In genomic region chr2:64137567-64137966, GRCh38 we compare ENCODE assay signal across 13 cellular contexts. TPM values are rescaled to one million over a fixed set of nuclear protein-coding genes. Genes with fewer than 3 reads are reported as not detected.
A peak's percentile ranks its signal among the peaks of the same experiment; 100 is the strongest.
DNase-seq lines count a peak whose midpoint lies in the region; ATAC-seq and TF ChIP-seq lines count a peak whose summit lies in the region.
"Had no signal": no experiment of that assay in that cellular context is flagged by ENCODE, and none has a peak within 500 bp of the region (broad histone marks: within the 10 kb centered on the region; RNA-seq: fewer than 3 reads in every experiment).

No MANE protein-coding gene starts in this region.

- TF ChIP-seq CTCF in mammary epithelial cell (conservative IDR thresholded peaks at IDR 0.05 in 1 of 2, IDR thresholded peaks at IDR 0.05 in 1 of 2; ENCODE audit: extremely low read depth in 1 of 2, insufficient read depth in 1 of 2, low read depth in 1 of 2, low read length in 2 of 2) = no peak

- 25% methylated on average over 3 of the region's 3 CpGs for WGBS in mammary epithelial cell (ENCODE audit: low coverage, missing lambda C conversion rate)

- H2AFZ ChIP-seq in mammary epithelial cell (ENCODE audit: low read depth, low read length) = no peak overlapping the region
- H2AFZ ChIP-seq: GM23338 had no signal

- CTCF ChIA-PET in mammary epithelial cell (lab: Charles Lee; ENCODE audit: low non-redundant PET) = interaction anchor here (0.6 kb wide), 1 partner anchor 138 kb away, joined by 3 read pairs; no protein-coding TSS in a partner anchor

- no peaks in the 10 kb centered on the region for H3K27me3 ChIP-seq in mammary epithelial cell (ENCODE audit: insufficient read depth, low read length)
- H3K27me3 ChIP-seq in subcutaneous abdominal adipose tissue (ENCODE audit: control insufficient read depth in 5 of 5, insufficient read depth in 4 of 5, low read length in 5 of 5) = no peaks in the 10 kb centered on the region

- no peaks in the 10 kb centered on the region for H4K20me1 ChIP-seq in mammary epithelial cell (ENCODE audit: insufficient read depth, low read length)

- ATAC-seq in HG03196 (IDR thresholded peaks at IDR 0.05; ENCODE audit: unreplicated experiment) = no peak
- ATAC-seq: PC-3 had no signal

- dilution Hi-C loops in mammary epithelial cell (cut with HindIII; ENCODE audit: low sequenced_read_pairs) = no loop called here

- H3K36me3 ChIP-seq in mammary epithelial cell (ENCODE audit: insufficient read depth, low read length) (no peaks in the 10 kb centered on the region), subcutaneous abdominal adipose tissue (ENCODE audit: control insufficient read depth in 5 of 5, insufficient read depth in 5 of 5, low read length in 5 of 5) (peaks cover 0 to 3% (median 0%) of the 10 kb centered on the region in 5 donors)

- in situ Hi-C loops in mammary epithelial cell (cut with MboI; ENCODE audit: low sequenced_read_pairs in 2 of 2) = no loop called here

- H3K4me2 ChIP-seq in mammary epithelial cell (ENCODE audit: insufficient read depth, low read depth, low read length) = no peak overlapping the region
- H3K4me2 ChIP-seq: GM23338 had no signal

- H3K9me3 ChIP-seq in mammary epithelial cell (replicated peaks; ENCODE audit: insufficient read depth, low read length) = no peaks in the 10 kb centered on the region
- no peaks in the 10 kb centered on the region for H3K9me3 ChIP-seq in subcutaneous abdominal adipose tissue (ENCODE audit: control insufficient read depth in 5 of 5, low read length in 5 of 5)

- DNase-seq in SIG-M5 treated with dmso at 0.1 percent for 504 hours (lab: John Stamatoyannopoulos, UW; ENCODE audit: unreplicated experiment) = peak; percentile 68
- no peak for DNase-seq in SIG-M5 (lab: John Stamatoyannopoulos, UW)
- DNase-seq in NOMO-1 treated with dmso at 0.1 percent for 144 hours (lab: John Stamatoyannopoulos, UW; ENCODE audit: unreplicated experiment) = peak; percentile 9
- DNase-seq in mammary epithelial cell = no peak
- no peak for DNase-seq in islet precursor cell
- DNase-seq in stimulated activated CD4-positive, alpha-beta T cell treated with anti-CD3 and anti-CD28 coated beads, Interleukin-4, amount 100 ng/mL, for 4 hours = no peak
- DNase-seq: DMS153, NCI-H2171, PC-3 had no signal

- peaks cover 93% of the 10 kb centered on the region for H3K79me2 ChIP-seq in mammary epithelial cell (ENCODE audit: insufficient read depth, low read length)

- peak overlapping the region; percentile 37 for H3K27ac ChIP-seq in mammary epithelial cell (ENCODE audit: insufficient read depth, low read depth, low read length)
- H3K27ac ChIP-seq in subcutaneous abdominal adipose tissue (ENCODE audit: low read depth, low read length) = peak overlapping the region; percentile 15
- H3K27ac ChIP-seq: 22Rv1 had no signal

- H3K9ac ChIP-seq in mammary epithelial cell (ENCODE audit: insufficient read depth, low read length) = no peak overlapping the region
- no peak overlapping the region for H3K9ac ChIP-seq in subcutaneous abdominal adipose tissue (ENCODE audit: low read length in 5 of 5)

- H3K4me1 ChIP-seq in mammary epithelial cell (ENCODE audit: insufficient read depth, low read length) (peaks cover 50% of the 10 kb centered on the region), subcutaneous abdominal adipose tissue (ENCODE audit: control insufficient read depth in 5 of 5, insufficient read depth in 5 of 5, low read length in 5 of 5) (peaks cover 2 to 40% (median 32%) of the 10 kb centered on the region in 5 donors)

- H3K4me3 ChIP-seq in mammary epithelial cell (replicated peaks in 1 of 3; ENCODE audit: insufficient read depth in 1 of 3, low read depth in 2 of 3, low read length in 3 of 3) = no peak overlapping the region
- no peak overlapping the region for H3K4me3 ChIP-seq in subcutaneous abdominal adipose tissue (ENCODE audit: low read depth in 1 of 5, low read length in 5 of 5)
- H3K4me3 ChIP-seq: GM23338 had no signal

- no TSS peak for BruUV-seq in mammary epithelial cell (replicated peaks; lab: Mats Ljungman, UMichigan)

- intact Hi-C loops in mammary epithelial cell (cut with micrococcal nuclease) = no loop called here

RNA-seq across cellular contexts. Expression of gene PELI1, which starts 6.7 kb away (rescaled TPM):
- total RNA-seq in mammary epithelial cell = 10 to 100 TPM; 18.9 to 26.7 TPM
- 8.3 TPM for polyA plus RNA-seq in mammary epithelial cell
- 13.1 TPM for polyA minus RNA-seq in mammary epithelial cell

Comparison
In these comparisons a context has a peak if more than half of its experiments do, and no peak if none do; other contexts are left out.
1. DNase-seq: peak in SIG-M5 treated with dmso at 0.1 percent for 504 hours (single experiment) and NOMO-1 treated with dmso at 0.1 percent for 144 hours (single experiment); none in SIG-M5 (single experiment), mammary epithelial cell (single experiment), islet precursor cell (single experiment) and stimulated activated CD4-positive, alpha-beta T cell treated with anti-CD3 and anti-CD28 coated beads, Interleukin-4, amount 100 ng/mL, for 4 hours (0 of 2).